12 cellular contexts compared by ENCODE assay signal in the genomic region with DNA sequence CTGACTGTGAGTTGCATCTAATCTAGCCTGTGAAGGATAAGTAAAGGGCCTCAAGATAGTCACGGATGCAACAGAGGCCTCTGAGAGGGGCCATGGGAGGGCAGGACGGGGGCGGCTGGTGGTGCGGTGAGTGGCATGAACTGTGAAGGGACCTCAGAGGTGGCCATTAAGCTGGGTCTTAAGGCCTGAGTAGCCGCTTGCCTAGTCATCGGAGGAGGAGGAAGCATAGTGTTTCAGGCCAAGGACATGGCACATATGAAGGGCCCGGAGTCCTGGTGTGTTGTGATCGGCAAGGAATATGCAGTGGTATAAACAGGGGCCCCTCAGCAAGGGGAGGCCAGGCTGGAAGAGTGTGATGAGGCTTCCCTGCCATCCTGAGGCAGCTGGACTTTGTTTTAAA. TPM values are rescaled to one million over a fixed set of nuclear protein-coding genes. Genes with fewer than 3 reads are reported as not detected.
DNase-seq lines count a peak whose midpoint lies in the region; ATAC-seq lines count a peak whose summit lies in the region.
"Had no signal": no experiment of that assay in that cellular context is flagged by ENCODE, and none has a peak within 500 bp of the region (broad histone marks: within the 10 kb centered on the region; RNA-seq: fewer than 3 reads in every experiment).

No MANE protein-coding gene starts in this region.

- H3K4me3 ChIP-seq in GM23248: peak overlapping the region; percentile 99
- H3K4me3 ChIP-seq: mucosa of descending colon had no signal

- in situ Hi-C loops in GM23248 (cut with MboI): no loop called here

- peak overlapping the region; percentile 46 for H3K27ac Mint-ChIP-seq in activated T-helper 17 cell treated with anti-CD3 and anti-CD28 coated beads, Interleukin-2, amount 50 U/mL, for 72 hours
- H3K27ac Mint-ChIP-seq in stimulated activated effector memory CD8-positive, alpha-beta T cell treated with anti-CD3 and anti-CD28 coated beads, Interleukin-12 subunit alpha, Interleukin-12 subunit beta, amount 100 ng/mL, for 72 hours: peak overlapping the region; percentile 50

- peaks cover 50% of the 10 kb centered on the region for H3F3A ChIP-seq in GM23248 (ENCODE audit: insufficient read depth)

- no peaks in the 10 kb centered on the region for H3K9me3 Mint-ChIP-seq in activated T-helper 17 cell treated with anti-CD3 and anti-CD28 coated beads, Interleukin-2, amount 50 U/mL, for 72 hours
- no peaks in the 10 kb centered on the region for H3K9me3 Mint-ChIP-seq in stimulated activated effector memory CD8-positive, alpha-beta T cell treated with anti-CD3 and anti-CD28 coated beads, Interleukin-12 subunit alpha, Interleukin-12 subunit beta, amount 100 ng/mL, for 72 hours
- H3K9me3 Mint-ChIP-seq: IgD-negative memory B cell had no signal

- H3K27me3 ChIP-seq in GM23248 (replicated peaks; ENCODE audit: insufficient read depth): no peaks in the 10 kb centered on the region

- H3K36me3 ChIP-seq in GM23248 (ENCODE audit: low read depth): no peaks in the 10 kb centered on the region

- H3K36me3 Mint-ChIP-seq in activated T-helper 17 cell treated with anti-CD3 and anti-CD28 coated beads, Interleukin-2, amount 50 U/mL, for 72 hours (ENCODE audit: low read depth): peaks cover 5% of the 10 kb centered on the region
- H3K36me3 Mint-ChIP-seq in stimulated activated effector memory CD8-positive, alpha-beta T cell treated with anti-CD3 and anti-CD28 coated beads, Interleukin-12 subunit alpha, Interleukin-12 subunit beta, amount 100 ng/mL, for 72 hours: peaks cover 7% of the 10 kb centered on the region

- peak overlapping the region; percentile 63 for H3K27ac ChIP-seq in GM23248

- 72% methylated on average over 8 of the region's 8 CpGs for WGBS in GM23248 (ENCODE audit: low coverage in 1 of 2, low lambda C conversion rate in 2 of 2, missing lambda C conversion rate in 2 of 2), 2 experiments

- ATAC-seq in activated T-helper 17 cell treated with anti-CD3 and anti-CD28 coated beads, Interleukin-2, amount 50 U/mL, for 72 hours (replicated peaks): no peak
- ATAC-seq in stimulated activated effector memory CD8-positive, alpha-beta T cell treated with anti-CD3 and anti-CD28 coated beads, Interleukin-12 subunit alpha, Interleukin-12 subunit beta, amount 100 ng/mL, for 72 hours: no peak
- ATAC-seq in GM18870 (IDR thresholded peaks at IDR 0.05; ENCODE audit: unreplicated experiment) (no peak), HG03460 (IDR thresholded peaks at IDR 0.05; ENCODE audit: unreplicated experiment) (no peak)
- ATAC-seq: mucosa of descending colon had no signal

- H3K4me1 Mint-ChIP-seq in activated T-helper 17 cell treated with anti-CD3 and anti-CD28 coated beads, Interleukin-2, amount 50 U/mL, for 72 hours: peaks cover 5% of the 10 kb centered on the region
- peaks cover 37% of the 10 kb centered on the region for H3K4me1 Mint-ChIP-seq in stimulated activated effector memory CD8-positive, alpha-beta T cell treated with anti-CD3 and anti-CD28 coated beads, Interleukin-12 subunit alpha, Interleukin-12 subunit beta, amount 100 ng/mL, for 72 hours

- no peaks in the 10 kb centered on the region for H3K27me3 Mint-ChIP-seq in activated T-helper 17 cell treated with anti-CD3 and anti-CD28 coated beads, Interleukin-2, amount 50 U/mL, for 72 hours
- H3K27me3 Mint-ChIP-seq: IgD-negative memory B cell had no signal

- H3K4me2 ChIP-seq in GM23248 (ENCODE audit: unreplicated experiment): peak overlapping the region; percentile 46

- DNase-seq in GM23248: no peak
- DNase-seq in left kidney (ENCODE audit: low read depth, low spot score): peak; percentile 36
- DNase-seq in stimulated activated effector memory CD8-positive, alpha-beta T cell treated with anti-CD3 and anti-CD28 coated beads, Interleukin-12 subunit alpha, Interleukin-12 subunit beta, amount 100 ng/mL, for 72 hours (ENCODE audit: low spot score in 2 of 2): no peak
- no peak for DNase-seq in GOT3 (lab: John Stamatoyannopoulos, UW)
- DNase-seq: glutamatergic neuron, mucosa of descending colon, NCI-H2029 treated with DMSO at 0.1 percent for 48 hours, OCI-M1 had no signal

- peaks cover 69% of the 10 kb centered on the region for H3K4me1 ChIP-seq in GM23248 (ENCODE audit: insufficient read depth)

- H2AFZ ChIP-seq in GM23248: no peak overlapping the region

- H3K79me2 ChIP-seq in GM23248 (ENCODE audit: insufficient read depth): peaks cover 50% of the 10 kb centered on the region

- H4K20me1 ChIP-seq in GM23248 (ENCODE audit: insufficient read depth): no peaks in the 10 kb centered on the region

- peak overlapping the region; percentile 83 for H3K4me3 Mint-ChIP-seq in activated T-helper 17 cell treated with anti-CD3 and anti-CD28 coated beads, Interleukin-2, amount 50 U/mL, for 72 hours
- H3K4me3 Mint-ChIP-seq in stimulated activated effector memory CD8-positive, alpha-beta T cell treated with anti-CD3 and anti-CD28 coated beads, Interleukin-12 subunit alpha, Interleukin-12 subunit beta, amount 100 ng/mL, for 72 hours: no peak overlapping the region

- peak overlapping the region; percentile 95; the same call in 1 of the 2 replicates for H3K9ac ChIP-seq in GM23248

- no peaks in the 10 kb centered on the region for H3K9me2 ChIP-seq in GM23248 (ENCODE audit: insufficient read depth)

- no peaks in the 10 kb centered on the region for H3K9me3 ChIP-seq in GM23248 (ENCODE audit: low read depth)
- H3K9me3 ChIP-seq: mucosa of descending colon had no signal

RNA-seq across cellular contexts. Expression of a gene that starts 51.8 kb away (rescaled TPM):
- total RNA-seq in GM23248 (2014; rRNA removed; shearing (Covaris generic)): 127 and 135 TPM in 2 replicates
- 123 and 130 TPM in 2 replicates for polyA plus RNA-seq in GM23248 (2016; fragmentation: Nextera tagmentation; extraction: Ambion mirVana)
- total RNA-seq in activated T-helper 17 cell treated with anti-CD3 and anti-CD28 coated beads, Interleukin-2, amount 50 U/mL, for 72 hours: 10 to 100 TPM; 28.2 to 36.9 TPM

RNA-seq across cellular contexts. Expression of a gene that starts 59.1 kb away (rescaled TPM):
- total RNA-seq in GM23248 (2014; rRNA removed; shearing (Covaris generic)): 36.1 and 73.7 TPM in 2 replicates
- 31.5 and 35.9 TPM in 2 replicates for polyA plus RNA-seq in GM23248 (2016; fragmentation: Nextera tagmentation; extraction: Ambion mirVana)
- total RNA-seq in activated T-helper 17 cell treated with anti-CD3 and anti-CD28 coated beads, Interleukin-2, amount 50 U/mL, for 72 hours: 1 to 10 TPM; 4.2 to 5.1 TPM
